35 cellular contexts compared by ENCODE assay signal in genomic region chr6:142501795-142502194, GRCh38.
"Had no signal": no experiment of that assay in that cellular context is flagged by ENCODE, and none has a peak within 500 bp of the region (broad histone marks: within the 10 kb centered on the region; RNA-seq: fewer than 3 reads in every experiment).

No MANE protein-coding gene starts in this region.

- H3K36me3 ChIP-seq: MG63 had no signal

- DNase-seq: Karpas-422, Kasumi-1, MG63, MM.1S, MV-4-11, NCI-H1048, NCI-H1092, NCI-H1092 treated with DMSO at 0.1 percent for 48 hours, NCI-H1105, NCI-H1105 treated with DMSO at 0.1 percent for 48 hours, NCI-H1417, NCI-H1417 treated with DMSO at 0.1 percent for 48 hours, NCI-H1436, NCI-H1436 treated with DMSO at 0.1 percent for 48 hours, NCI-H146, NCI-H1694, NCI-H1694 treated with DMSO at 0.1 percent for 48 hours, NCI-H187, NCI-H187 treated with DMSO at 0.1 percent for 48 hours, NCI-H1930, NCI-H2029, NCI-H2029 treated with DMSO at 0.1 percent for 48 hours, NCI-H2081, NCI-H2081 treated with DMSO at 0.1 percent for 48 hours, NCI-H2107, NCI-H2171, NCI-H2171 treated with DMSO at 0.1 percent for 48 hours, NCI-H226, NCI-H345, NCI-H446, NCI-H446 treated with DMSO at 0.1 percent for 48 hours, NCI-H510A, NCI-H510A treated with DMSO at 0.1 percent for 48 hours, NCI-H524, NCI-H524 treated with DMSO at 0.1 percent for 48 hours had no signal

- H3K4me3 ChIP-seq: MG63 had no signal

- H3K27me3 ChIP-seq: MG63 had no signal
